In genomic region chr21:33014331-33014730, GRCh38 we compare ENCODE assay signal across 2 cellular contexts.
TF ChIP-seq lines count a peak whose summit lies in the region.

No MANE protein-coding gene starts in this region.

TF ChIP-seq in HCT116, 20 proteins besides CTCF, POLR2A, EP300 and RAD21:
- TF ChIP-seq, protein P1, sequence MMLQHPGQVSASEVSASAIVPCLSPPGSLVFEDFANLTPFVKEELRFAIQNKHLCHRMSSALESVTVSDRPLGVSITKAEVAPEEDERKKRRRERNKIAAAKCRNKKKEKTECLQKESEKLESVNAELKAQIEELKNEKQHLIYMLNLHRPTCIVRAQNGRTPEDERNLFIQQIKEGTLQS (IDR thresholded peaks at IDR 0.05), result no peak
- TF ChIP-seq EZH2phosphoT487 (IDR thresholded peaks at IDR 0.05; ENCODE audit: borderline replicate concordance), result no peak

TF ChIP-seq in K562, 482 proteins besides CTCF, POLR2A, EP300 and RAD21:
- TF ChIP-seq, protein P2, sequence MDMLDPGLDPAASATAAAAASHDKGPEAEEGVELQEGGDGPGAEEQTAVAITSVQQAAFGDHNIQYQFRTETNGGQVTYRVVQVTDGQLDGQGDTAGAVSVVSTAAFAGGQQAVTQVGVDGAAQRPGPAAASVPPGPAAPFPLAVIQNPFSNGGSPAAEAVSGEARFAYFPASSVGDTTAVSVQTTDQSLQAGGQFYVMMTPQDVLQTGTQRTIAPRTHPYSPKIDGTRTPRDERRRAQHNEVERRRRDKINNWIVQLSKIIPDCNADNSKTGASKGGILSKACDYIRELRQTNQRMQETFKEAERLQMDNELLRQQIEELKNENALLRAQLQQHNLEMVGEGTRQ (CRISPR knock-in tag; IDR thresholded peaks at IDR 0.05), result peak; percentile 69
- TF ChIP-seq HCFC1 (IDR thresholded peaks at IDR 0.05; ENCODE audit: low read depth, low read length), result peak; percentile 22; the same call in 1 of the 2 replicates
- TF ChIP-seq MBD2 (IDR thresholded peaks at IDR 0.05; ENCODE audit: borderline replicate concordance, low read depth), result no peak
